Comparison of ENCODE assay signal across 1 cellular context in genomic region chr3:24830230-24831152, GRCh38.
TF ChIP-seq lines count a peak whose summit lies in the region.

No MANE protein-coding gene starts in this region.

TF ChIP-seq in GM23338, 12 proteins besides CTCF, POLR2A, EP300 and RAD21 (continued from another document):
- no peak for TF ChIP-seq ZNF462 (CRISPR knock-in tag; IDR thresholded peaks at IDR 0.05)
- TF ChIP-seq EZH2phosphoT487 (IDR thresholded peaks at IDR 0.05; ENCODE audit: unreplicated experiment), result no peak
- no peak for TF ChIP-seq REST (IDR thresholded peaks at IDR 0.05; ENCODE audit: unreplicated experiment)
- no peak for TF ChIP-seq ZNF114 (CRISPR knock-in tag; IDR thresholded peaks at IDR 0.05)
- TF ChIP-seq STAT1 (IDR thresholded peaks at IDR 0.05; ENCODE audit: unreplicated experiment), result no peak
- TF ChIP-seq JUNB (IDR thresholded peaks at IDR 0.05; ENCODE audit: unreplicated experiment), result no peak
- TF ChIP-seq CREB1 (CRISPR knock-in tag; IDR thresholded peaks at IDR 0.05; ENCODE audit: low read depth), result no peak
- no peak for TF ChIP-seq ETS1 (IDR thresholded peaks at IDR 0.05)
